ENCODE assay signal across 8 cellular contexts in genomic region chr4:98995183-98996055, GRCh38. TPM values are rescaled to one million over a fixed set of nuclear protein-coding genes. Genes with fewer than 3 reads are reported as not detected.
DNase-seq lines count a peak whose midpoint lies in the region; ATAC-seq and TF ChIP-seq lines count a peak whose summit lies in the region.

METAP1 (plus strand) TSS chr4:98995721; CDS start chr4:98995754, 33 bp downstream.

- no peak; the same call in 1 of the 2 replicates for TF ChIP-seq EP300 in Ishikawa (IDR thresholded peaks at IDR 0.05; ENCODE audit: borderline replicate concordance)

- H3K36me3 ChIP-seq in mucosa of rectum (ENCODE audit: control insufficient read depth in 2 of 2, insufficient read depth in 2 of 2, low read length in 2 of 2), result no peaks in the 10 kb centered on the region

- H3K4me3 ChIP-seq in epithelial cell of proximal tubule (ENCODE audit: low read depth, low read length) (peak within 1 kb of the TSS; percentile 68), mucosa of rectum (ENCODE audit: low read length in 2 of 2) (peak within 1 kb of the TSS; percentile 89 to 100)

- no peaks in the 10 kb centered on the region for H3K27me3 ChIP-seq in mucosa of rectum (ENCODE audit: control insufficient read depth in 2 of 2, insufficient read depth in 2 of 2, low read length in 2 of 2)

- TF ChIP-seq CTCF in epithelial cell of proximal tubule (conservative IDR thresholded peaks at IDR 0.05; ENCODE audit: low read depth, low read length), result peak; percentile 64

- H3K9me3 ChIP-seq in mucosa of rectum (ENCODE audit: control insufficient read depth in 2 of 2, low read length in 2 of 2), result no peaks in the 10 kb centered on the region

- DNase-seq in DMS153 treated with DMSO at 0.1 percent for 48 hours (lab: John Stamatoyannopoulos, UW; ENCODE audit: unreplicated experiment) (peak; percentile 89), OCI-M2 (lab: John Stamatoyannopoulos, UW; ENCODE audit: unreplicated experiment) (peak; percentile 45), activated T-cell treated with anti-CD3 and anti-CD28 coated beads for 48 hours (ENCODE audit: low read depth) (peak; percentile 95), epithelial cell of proximal tubule (ENCODE audit: low read depth) (peak; percentile 61)
- peak; percentile 93 for DNase-seq in stimulated activated CD8-positive, alpha-beta memory T cell treated with anti-CD3 and anti-CD28 coated beads, Interleukin-4, amount 100 ng/mL, for 48 hours

- H3K4me1 ChIP-seq in mucosa of rectum (ENCODE audit: control insufficient read depth in 2 of 2, insufficient read depth in 2 of 2, low read length in 2 of 2), result peaks cover 12 to 13% of the 10 kb centered on the region in 2 donors

- ATAC-seq in GM21576 (IDR thresholded peaks at IDR 0.05; ENCODE audit: unreplicated experiment), result peak; percentile 87

- H3K27ac ChIP-seq in mucosa of rectum (ENCODE audit: low read depth in 2 of 2, low read length in 2 of 2), result peak within 1 kb of the TSS; percentile 86

- H3K9ac ChIP-seq in mucosa of rectum (ENCODE audit: low read depth in 1 of 2, low read length in 2 of 2), result peak within 1 kb of the TSS; percentile 74 to 94

- TF ChIP-seq RAD21 in Ishikawa (IDR thresholded peaks at IDR 0.05; ENCODE audit: low read depth), result peak; percentile 65

TF ChIP-seq in Ishikawa, 13 proteins besides CTCF, POLR2A, EP300 and RAD21:
- TF ChIP-seq USF1 (IDR thresholded peaks at IDR 0.05) (no peak), YY1 (IDR thresholded peaks at IDR 0.05; ENCODE audit: low read depth) (peak; percentile 92), EGR1 (IDR thresholded peaks at IDR 0.05) (no peak), MAX (IDR thresholded peaks at IDR 0.05) (no peak; the same call in 1 of the 2 replicates), NFIC (IDR thresholded peaks at IDR 0.05) (no peak), ZBTB7A (IDR thresholded peaks at IDR 0.05; ENCODE audit: low read depth) (no peak; the same call in 1 of the 2 replicates), CEBPB (IDR thresholded peaks at IDR 0.05) (no peak), FOXM1 (IDR thresholded peaks at IDR 0.05; ENCODE audit: borderline replicate concordance, low read depth) (no peak), CREB1 (IDR thresholded peaks at IDR 0.05; ENCODE audit: low read depth) (no peak), TAF1 (IDR thresholded peaks at IDR 0.05; ENCODE audit: low read depth) (peak; percentile 82)

RNA-seq across cellular contexts. Expression of gene METAP1, which starts in this region (rescaled TPM):
- total RNA-seq in epithelial cell of proximal tubule, result 64.6 and 87.9 TPM in 2 replicates

Comparison
In these comparisons a context has a peak if more than half of its experiments do, and no peak if none do; other contexts are left out.
1. Peak in every context shown above with its lines: DNase-seq, ATAC-seq, H3K4me3 ChIP-seq and H3K27ac ChIP-seq.
2. DNase-seq: peak in every context shown above with its lines; median percentile 95 in activated T-cell treated with anti-CD3 and anti-CD28 coated beads for 48 hours; 93 in stimulated activated CD8-positive, alpha-beta memory T cell treated with anti-CD3 and anti-CD28 coated beads, Interleukin-4, amount 100 ng/mL, for 48 hours; 89 in DMS153 treated with DMSO at 0.1 percent for 48 hours; 61 in epithelial cell of proximal tubule; 45 in OCI-M2.